In the genomic region with DNA sequence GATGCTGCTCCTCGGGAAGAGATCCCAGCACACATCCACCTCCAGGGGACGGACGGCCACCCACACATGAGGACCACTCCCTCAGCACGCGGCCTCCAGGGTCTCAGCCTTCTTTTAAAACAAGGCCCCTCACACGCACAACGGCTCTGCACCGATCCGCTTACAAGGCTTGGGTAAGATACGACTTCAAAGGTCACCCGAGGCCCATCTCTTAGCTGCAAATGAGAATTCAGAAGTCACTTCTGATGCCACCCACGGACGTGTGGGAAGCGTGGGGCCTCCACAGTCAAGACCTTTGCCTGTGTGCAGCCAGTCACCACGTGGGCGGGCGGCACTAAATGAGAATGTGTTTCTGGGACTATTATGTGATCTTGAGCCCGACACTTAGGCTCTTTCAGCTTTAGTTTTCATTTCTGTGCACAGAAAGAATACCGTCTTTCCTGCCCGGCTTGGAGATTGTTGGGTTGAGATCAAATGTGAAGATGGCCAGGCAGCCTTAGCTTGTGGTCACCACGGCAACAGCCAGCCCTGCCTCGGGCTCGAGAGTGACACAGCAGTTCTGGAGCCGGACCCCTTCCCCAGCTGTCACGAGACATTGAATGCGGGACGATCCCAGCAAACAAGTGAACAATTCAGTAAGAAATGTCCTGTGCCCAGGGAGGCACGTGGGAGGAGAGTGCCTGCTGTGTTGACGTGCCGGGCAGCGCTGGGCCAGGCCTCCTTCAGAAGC, we compare ENCODE assay signal across 12 cellular contexts.
DNase-seq lines count a peak whose midpoint lies in the region; ATAC-seq and TF ChIP-seq lines count a peak whose summit lies in the region.
"Had no signal": no experiment of that assay in that cellular context is flagged by ENCODE, and none has a peak within 500 bp of the region (broad histone marks: within the 10 kb centered on the region; RNA-seq: fewer than 3 reads in every experiment).

No MANE protein-coding gene starts in this region.

- H3K4me3 ChIP-seq in mesendoderm (ENCODE audit: low read length), result no peak overlapping the region
- H3K4me3 ChIP-seq: heart left ventricle had no signal

- H3K4me1 ChIP-seq in mesendoderm (ENCODE audit: control insufficient read depth, low read depth, low read length), result no peaks in the 10 kb centered on the region

- H2BK15ac ChIP-seq in mesendoderm (replicated peaks; ENCODE audit: low read depth), result no peak overlapping the region

- no peak overlapping the region for H3K27ac ChIP-seq in mesendoderm (ENCODE audit: low read depth, low read length)
- H3K27ac ChIP-seq: heart left ventricle had no signal

- TF ChIP-seq CTCF in omental fat pad (IDR thresholded peaks at IDR 0.05), result no peak

- H3K9ac ChIP-seq in mesendoderm (ENCODE audit: low read length), result no peak overlapping the region

- H4K8ac ChIP-seq in mesendoderm (ENCODE audit: low read depth, low read length), result no peak overlapping the region

- no peak overlapping the region for H3K4me2 ChIP-seq in mesendoderm (ENCODE audit: low read length)

- H2AK5ac ChIP-seq in mesendoderm (ENCODE audit: low read length), result no peak overlapping the region

- H3K36me3 Mint-ChIP-seq in activated T-cell treated with anti-CD3 and anti-CD28 coated beads, Interleukin-2, amount 50 U/mL, for 4 hours (ENCODE audit: insufficient read depth), result peaks cover 5% of the 10 kb centered on the region

- H3K27me3 Mint-ChIP-seq in activated T-cell treated with anti-CD3 and anti-CD28 coated beads, Interleukin-2, amount 50 U/mL, for 4 hours (ENCODE audit: low read depth), result no peaks in the 10 kb centered on the region

- WGBS in mesendoderm (ENCODE audit: extremely low coverage, insufficient coverage, low lambda C conversion rate), result no CpG with 5 or more reads among the region's 31 CpGs

- no peak overlapping the region for H2BK120ac ChIP-seq in mesendoderm (ENCODE audit: low read depth, low read length)

- no peak overlapping the region for H2BK5ac ChIP-seq in mesendoderm (ENCODE audit: low read length)

- no peak overlapping the region for H4K5ac ChIP-seq in mesendoderm (ENCODE audit: low read length)

- no peak overlapping the region for H3K18ac ChIP-seq in mesendoderm (ENCODE audit: low read length)

- ATAC-seq in activated T-cell treated with anti-CD3 and anti-CD28 coated beads, Interleukin-2, amount 50 U/mL, for 4 hours, result peak; percentile 11 to 24
- no peak for ATAC-seq in omental fat pad (ENCODE audit: low FRiP score)
- ATAC-seq: heart left ventricle had no signal

- no peak overlapping the region for H3K4ac ChIP-seq in mesendoderm (ENCODE audit: low read depth, low read length)

- no peak overlapping the region for H3K56ac ChIP-seq in mesendoderm (ENCODE audit: low read length)

- H3K4me1 Mint-ChIP-seq in activated T-cell treated with anti-CD3 and anti-CD28 coated beads, Interleukin-2, amount 50 U/mL, for 4 hours (ENCODE audit: low read depth), result peaks cover 11% of the 10 kb centered on the region

- DNase-seq in OCI-M1 (lab: John Stamatoyannopoulos, UW) (peak; percentile 15), mesendoderm (peak; percentile 15), amniotic stem cell (lab: John Stamatoyannopoulos, UW) (no peak), omental fat pad (ENCODE audit: low spot score) (no peak), RKO (ENCODE audit: low spot score) (no peak), HCEC 1CT (no peak)
- DNase-seq in activated T-cell treated with anti-CD3 and anti-CD28 coated beads, Interleukin-2, amount 50 U/mL, for 4 hours, result peak; percentile 45
- DNase-seq in stimulated activated CD4-positive, alpha-beta T cell treated with anti-CD3 and anti-CD28 coated beads, Interleukin-4, amount 100 ng/mL, for 1 hour, result peak; percentile 61
- DNase-seq: MV-4-11, NCI-H748 treated with DMSO at 0.1 percent for 48 hours had no signal

- H3K79me2 ChIP-seq in mesendoderm (ENCODE audit: control insufficient read depth, insufficient read depth, low read length), result no peaks in the 10 kb centered on the region

- H3K36me3 ChIP-seq in mesendoderm (ENCODE audit: control insufficient read depth, insufficient read depth, low read length), result no peaks in the 10 kb centered on the region

- no peaks in the 10 kb centered on the region for H3K27me3 ChIP-seq in mesendoderm (ENCODE audit: insufficient read depth, low read length, poor library complexity)
- H3K27me3 ChIP-seq: heart left ventricle had no signal

- H3K9me3 Mint-ChIP-seq in activated T-cell treated with anti-CD3 and anti-CD28 coated beads, Interleukin-2, amount 50 U/mL, for 4 hours, result no peaks in the 10 kb centered on the region
- H3K9me3 Mint-ChIP-seq: activated naive CD4-positive, alpha-beta T cell treated with anti-CD3 and anti-CD28 coated beads, Interleukin-2, amount 50 U/mL, for 72 hours had no signal

- H3K23ac ChIP-seq in mesendoderm (ENCODE audit: low read length), result no peak overlapping the region

- no peak overlapping the region for H3K4me3 Mint-ChIP-seq in activated T-cell treated with anti-CD3 and anti-CD28 coated beads, Interleukin-2, amount 50 U/mL, for 4 hours

- H3K79me1 ChIP-seq in mesendoderm (ENCODE audit: low read length), result no peaks in the 10 kb centered on the region

Comparison
In these comparisons a context has a peak if more than half of its experiments do, and no peak if none do; other contexts are left out.
1. DNase-seq: peak in OCI-M1 (single experiment), activated T-cell treated with anti-CD3 and anti-CD28 coated beads, Interleukin-2, amount 50 U/mL, for 4 hours (single experiment), mesendoderm (single experiment) and stimulated activated CD4-positive, alpha-beta T cell treated with anti-CD3 and anti-CD28 coated beads, Interleukin-4, amount 100 ng/mL, for 1 hour (single experiment); none in amniotic stem cell (single experiment), omental fat pad (single experiment), RKO (single experiment) and HCEC 1CT (single experiment).